14 cellular contexts compared by ENCODE assay signal in genomic region chr12:109523071-109523470, GRCh38. TPM values are rescaled to one million over a fixed set of nuclear protein-coding genes. Genes with fewer than 3 reads are reported as not detected.
DNase-seq lines count a peak whose midpoint lies in the region; ATAC-seq and TF ChIP-seq lines count a peak whose summit lies in the region.
"Had no signal": no experiment of that assay in that cellular context is flagged by ENCODE, and none has a peak within 500 bp of the region (broad histone marks: within the 10 kb centered on the region; RNA-seq: fewer than 3 reads in every experiment).

No MANE protein-coding gene starts in this region.

- peaks cover 7% of the 10 kb centered on the region for H3K36me3 Mint-ChIP-seq in activated CD8-positive, alpha-beta memory T cell treated with anti-CD3 and anti-CD28 coated beads, Interleukin-2, amount 10 ng/mL, durations not matched to agents 7 days and 5 days

- H3K9ac ChIP-seq in SK-N-SH, result no peak overlapping the region

- TF ChIP-seq RAD21 in SK-N-SH (IDR thresholded peaks at IDR 0.05; ENCODE audit: low read length), result peak; percentile 37; the same call in 1 of the 2 replicates

- peaks cover 7% of the 10 kb centered on the region for H3F3A ChIP-seq in SK-N-SH (replicated peaks; ENCODE audit: insufficient read depth)

- H4K20me1 ChIP-seq in SK-N-SH (ENCODE audit: insufficient read depth), result no peaks in the 10 kb centered on the region
- H4K20me1 ChIP-seq: BLaER1 had no signal

- no peak overlapping the region for H3K27ac Mint-ChIP-seq in activated CD8-positive, alpha-beta memory T cell treated with anti-CD3 and anti-CD28 coated beads, Interleukin-2, amount 10 ng/mL, durations not matched to agents 7 days and 5 days

- H3K36me3 ChIP-seq in SK-N-SH (replicated peaks in 1 of 2; ENCODE audit: control insufficient read depth in 1 of 2, insufficient read depth in 2 of 2, low read length in 1 of 2) (peaks cover 2 to 84% of the 10 kb centered on the region in 2 experiments), heart left ventricle (peaks cover 4 to 98% (median 78%) of the 10 kb centered on the region in 9 donors), psoas muscle (ENCODE audit: insufficient read depth in 1 of 2, low read depth in 1 of 2) (peaks cover 0 to 98% of the 10 kb centered on the region in 2 donors)

- DNase-seq in NCI-H1105 (lab: John Stamatoyannopoulos, UW), result peak; percentile 47
- DNase-seq in SK-N-SH, result peak; percentile 82
- peak; percentile 70 to 92 (median 84) for DNase-seq in heart left ventricle
- peak in 1 of 2 donors; percentile 28 for DNase-seq in psoas muscle
- no peak for DNase-seq in inferior parietal cortex (ENCODE audit: extremely low spot score)
- no peak for DNase-seq in activated CD8-positive, alpha-beta memory T cell treated with anti-CD3 and anti-CD28 coated beads, Interleukin-2, amount 10 ng/mL, durations not matched to agents 7 days and 5 days
- DNase-seq: body of pancreas; effector memory CD4-positive, alpha-beta T cell; tibial artery had no signal

- H3K4me1 ChIP-seq in SK-N-SH (ENCODE audit: control insufficient read depth in 1 of 2, insufficient read depth in 2 of 2, low read depth in 1 of 2, low read length in 1 of 2) (peaks cover 14 to 78% of the 10 kb centered on the region in 2 experiments; a peak in 3 of 4 replicates), heart left ventricle (peaks cover 12 to 48% (median 23%) of the 10 kb centered on the region in 12 donors), psoas muscle (peaks cover 5% of the 10 kb centered on the region)
- H3K4me1 ChIP-seq: body of pancreas, tibial artery had no signal

- TF ChIP-seq EP300 in SK-N-SH (IDR thresholded peaks at IDR 0.05; ENCODE audit: borderline replicate concordance in 1 of 2, low read depth in 1 of 2, low read length in 1 of 2), result peak in 1 of 2 experiments; percentile 83; a peak in 2 of 4 replicates

- intact Hi-C loops in heart left ventricle (cut with DNase I) (loop anchor here in 4 of 10 donors (2.0 to 10.0 kb wide), 5 partner anchors 49 to 578 kb away; partner anchors contain the start of genes MMAB (in 1 of the 4) and MVK (in 1 of the 4)), psoas muscle (cut with DNase I) (loop anchor here in 1 of 2 donors (5.0 kb wide), 1 partner anchor 74 kb away; no protein-coding TSS in a partner anchor)

- H3K4me3 ChIP-seq in SK-N-SH (ENCODE audit: low read depth in 2 of 2, low read length in 1 of 2) (no peak overlapping the region), heart left ventricle (no peak overlapping the region), psoas muscle (no peak overlapping the region)
- H3K4me3 ChIP-seq: BLaER1, body of pancreas, GM12878, SJSA1, tibial artery had no signal

- H3K27me3 ChIP-seq in SK-N-SH (ENCODE audit: insufficient read depth) (no peaks in the 10 kb centered on the region), heart left ventricle (no peaks in the 10 kb centered on the region), psoas muscle (ENCODE audit: insufficient read depth in 3 of 3, low read length in 2 of 3) (no peaks in the 10 kb centered on the region)
- H3K27me3 ChIP-seq: BLaER1, body of pancreas, SJSA1, tibial artery had no signal

- no peaks in the 10 kb centered on the region for H3K9me3 Mint-ChIP-seq in activated CD8-positive, alpha-beta memory T cell treated with anti-CD3 and anti-CD28 coated beads, Interleukin-2, amount 10 ng/mL, durations not matched to agents 7 days and 5 days (ENCODE audit: low read depth)

- no peak for TF ChIP-seq POLR2A in heart left ventricle (IDR thresholded peaks at IDR 0.05)

- peak overlapping the region in 1 of 2 experiments; percentile 96; a peak in 2 of 4 replicates for H3K27ac ChIP-seq in SK-N-SH (ENCODE audit: low read depth in 2 of 2, low read length in 1 of 2)
- peak overlapping the region in 8 of 12 donors; percentile 1 to 77 (median 47) for H3K27ac ChIP-seq in heart left ventricle
- H3K27ac ChIP-seq in psoas muscle, result no peak overlapping the region
- H3K27ac ChIP-seq: BLaER1, body of pancreas, SJSA1, tibial artery had no signal

- no peaks in the 10 kb centered on the region for H3K27me3 Mint-ChIP-seq in activated CD8-positive, alpha-beta memory T cell treated with anti-CD3 and anti-CD28 coated beads, Interleukin-2, amount 10 ng/mL, durations not matched to agents 7 days and 5 days

- no peak for TF ChIP-seq CTCF in SK-N-SH (IDR thresholded peaks at IDR 0.05)
- TF ChIP-seq CTCF in heart left ventricle (IDR thresholded peaks at IDR 0.05), result no peak
- TF ChIP-seq CTCF in psoas muscle (IDR thresholded peaks at IDR 0.05), result no peak

- no peak overlapping the region for H2AFZ ChIP-seq in SK-N-SH (ENCODE audit: low read depth)

- H3K4me2 ChIP-seq in SK-N-SH, result no peak overlapping the region
- H3K4me2 ChIP-seq: BLaER1 had no signal

- H3K4me1 Mint-ChIP-seq in activated CD8-positive, alpha-beta memory T cell treated with anti-CD3 and anti-CD28 coated beads, Interleukin-2, amount 10 ng/mL, durations not matched to agents 7 days and 5 days, result peaks cover 2% of the 10 kb centered on the region

- no peaks in the 10 kb centered on the region for H3K9me2 ChIP-seq in SK-N-SH

- H3K79me2 ChIP-seq in SK-N-SH (ENCODE audit: insufficient read depth), result no peaks in the 10 kb centered on the region

- ATAC-seq in heart left ventricle (peak; percentile 85 to 93 (median 90)), psoas muscle (peak in 3 of 4 donors; percentile 20 to 58 (median 45)), HG03097 (IDR thresholded peaks at IDR 0.05; ENCODE audit: low FRiP score, unreplicated experiment) (no peak), HG03108 (IDR thresholded peaks at IDR 0.05; ENCODE audit: unreplicated experiment) (no peak)
- ATAC-seq in activated CD8-positive, alpha-beta memory T cell treated with anti-CD3 and anti-CD28 coated beads, Interleukin-2, amount 10 ng/mL, durations not matched to agents 7 days and 5 days, result no peak
- ATAC-seq: body of pancreas, GM12878 had no signal

- H3K4me3 Mint-ChIP-seq in activated CD8-positive, alpha-beta memory T cell treated with anti-CD3 and anti-CD28 coated beads, Interleukin-2, amount 10 ng/mL, durations not matched to agents 7 days and 5 days, result no peak overlapping the region

- WGBS in SK-N-SH (ENCODE audit: low lambda C conversion rate), result 77% methylated on average over 10 of the region's 10 CpGs
- 47 to 73% (median 58%) methylated on average over 10 of the region's 10 CpGs for WGBS in heart left ventricle, 4 donors
- WGBS in psoas muscle, 3 donors, result 39 to 67% (median 45%) methylated on average over 10 of the region's 10 CpGs

- POLR2A ChIA-PET in SK-N-SH (lab: Yijun Ruan, JAX), result interaction anchor here (0.8 to 2.5 kb wide), 7 partner anchors 15 to 191 kb away, joined by 3 to 11 read pairs (median 4); partner anchors contain the start of genes FAM222A, MMAB and MVK

- CTCF ChIA-PET in SK-N-SH (lab: Yijun Ruan, JAX), result interaction anchor here (0.6 to 10.5 kb wide), 8 partner anchors 20 to 322 kb away, joined by 3 to 173 read pairs (median 4); no protein-coding TSS in a partner anchor
- CTCF ChIA-PET in activated CD8-positive, alpha-beta memory T cell treated with anti-CD3 and anti-CD28 coated beads, Interleukin-2, amount 10 ng/mL, durations not matched to agents 7 days and 5 days (lab: Charles Lee), result no interaction called here

- H3K9me3 ChIP-seq in SK-N-SH (no peaks in the 10 kb centered on the region), heart left ventricle (no peaks in the 10 kb centered on the region), psoas muscle (no peaks in the 10 kb centered on the region)
- H3K9me3 ChIP-seq: BLaER1, body of pancreas, SJSA1, tibial artery had no signal

TF ChIP-seq in SK-N-SH, 30 proteins besides CTCF, POLR2A, EP300 and RAD21 (continues in another document):
- TF ChIP-seq MXI1 (IDR thresholded peaks at IDR 0.05; ENCODE audit: low read depth, low read length) (peak; percentile 96), CHD2 (IDR thresholded peaks at IDR 0.05; ENCODE audit: low read length, partially characterized antibody) (peak; percentile 65), POLR2AphosphoS5 (IDR thresholded peaks at IDR 0.05; ENCODE audit: low read depth, low read length) (no peak)

RNA-seq across cellular contexts. Expression of gene UBE3B, which starts 45.6 kb away (rescaled TPM):
- polyA plus RNA-seq in SK-N-SH (2012; rRNA removed) (28.6 and 31.9 TPM in 2 replicates), heart left ventricle (10 to 100 TPM; 19.1 to 24.4 TPM), psoas muscle (10 to 100 TPM; 13.5 to 45.0 (median 14.4) TPM)
- polyA plus RNA-seq in SK-N-SH (2012; cell fraction: cytosol; rRNA removed), result 20.3 and 23.0 TPM in 2 replicates
- polyA plus RNA-seq in SK-N-SH (2012; cell fraction: nucleus; rRNA removed), result 60.4 and 65.8 TPM in 2 replicates
- total RNA-seq in heart left ventricle (10 to 100 TPM; 45.7 to 82.7 (median 53.8) TPM), psoas muscle (10 to 100 TPM; 41.7 to 50.8 (median 46.3) TPM)
- total RNA-seq in activated CD8-positive, alpha-beta memory T cell treated with anti-CD3 and anti-CD28 coated beads, Interleukin-2, amount 10 ng/mL, durations not matched to agents 7 days and 5 days, result 10 to 100 TPM; 36.6 to 39.0 TPM

RNA-seq across cellular contexts. Expression of gene KCTD10, which starts 46.0 kb away (rescaled TPM):
- polyA plus RNA-seq in SK-N-SH (2012; rRNA removed), result 66.9 and 92.9 TPM in 2 replicates
- polyA plus RNA-seq in SK-N-SH (2012; cell fraction: cytosol; rRNA removed), result 69.6 and 99.0 TPM in 2 replicates
- polyA plus RNA-seq in SK-N-SH (2012; cell fraction: nucleus; rRNA removed), result 93.8 and 122 TPM in 2 replicates
- 10 to 100 TPM; 20.8 to 52.3 (median 37.1) TPM for total RNA-seq in heart left ventricle
- 10 to 100 TPM in 1 of 2 donors, 1 to 10 TPM in 1; 9.5 to 47.6 TPM for polyA plus RNA-seq in heart left ventricle
- total RNA-seq in psoas muscle, result 10 to 100 TPM; 13.0 to 21.8 (median 17.9) TPM
- 10 to 100 TPM in 2 of 3 donors, 1 to 10 TPM in 1; 7.4 to 16.0 (median 11.6) TPM for polyA plus RNA-seq in psoas muscle
- total RNA-seq in activated CD8-positive, alpha-beta memory T cell treated with anti-CD3 and anti-CD28 coated beads, Interleukin-2, amount 10 ng/mL, durations not matched to agents 7 days and 5 days, result 10 to 100 TPM; 27.2 to 43.2 TPM

RNA-seq across cellular contexts. Expression of gene MMAB, which starts 50.2 kb away (rescaled TPM):
- polyA plus RNA-seq in SK-N-SH (2012; rRNA removed), result 14.8 and 15.9 TPM in 2 replicates
- polyA plus RNA-seq in SK-N-SH (2012; cell fraction: cytosol; rRNA removed), result 11.7 and 14.3 TPM in 2 replicates
- 18.6 and 20.3 TPM in 2 replicates for polyA plus RNA-seq in SK-N-SH (2012; cell fraction: nucleus; rRNA removed)
- 10 to 100 TPM; 29.5 to 43.3 (median 34.4) TPM for total RNA-seq in heart left ventricle
- 10 to 100 TPM; 38.1 to 43.4 TPM for polyA plus RNA-seq in heart left ventricle
- total RNA-seq in psoas muscle, result 10 to 100 TPM; 28.5 to 43.3 (median 38.1) TPM
- 10 to 100 TPM; 17.3 to 34.6 (median 24.7) TPM for polyA plus RNA-seq in psoas muscle
- 10 to 100 TPM; 35.4 to 40.9 TPM for total RNA-seq in activated CD8-positive, alpha-beta memory T cell treated with anti-CD3 and anti-CD28 coated beads, Interleukin-2, amount 10 ng/mL, durations not matched to agents 7 days and 5 days

RNA-seq across cellular contexts. Expression of gene MVK, which starts 50.5 kb away (rescaled TPM):
- polyA plus RNA-seq in SK-N-SH (2012; rRNA removed) (6.3 and 7.0 TPM in 2 replicates), heart left ventricle (10 to 100 TPM; 13.4 to 13.9 TPM), psoas muscle (10 to 100 TPM in 2 of 3 donors, 1 to 10 TPM in 1; 6.4 to 10.5 (median 10.2) TPM)
- polyA plus RNA-seq in SK-N-SH (2012; cell fraction: cytosol; rRNA removed), result 2.8 and 5.3 TPM in 2 replicates
- 9.3 and 10.3 TPM in 2 replicates for polyA plus RNA-seq in SK-N-SH (2012; cell fraction: nucleus; rRNA removed)
- total RNA-seq in heart left ventricle (10 to 100 TPM in 5 of 9 donors, 1 to 10 TPM in 4; 7.9 to 14.9 (median 10.1) TPM), psoas muscle (10 to 100 TPM in 1 of 4 donors, 1 to 10 TPM in 3; 7.5 to 11.4 (median 8.7) TPM)
- total RNA-seq in activated CD8-positive, alpha-beta memory T cell treated with anti-CD3 and anti-CD28 coated beads, Interleukin-2, amount 10 ng/mL, durations not matched to agents 7 days and 5 days, result 10 to 100 TPM; 21.7 to 27.4 TPM

Comparison
In these comparisons a context has a peak if more than half of its experiments do, and no peak if none do; other contexts are left out.
1. DNase-seq: peak in NCI-H1105 (single experiment), SK-N-SH (single experiment) and heart left ventricle (5 of 5); none in inferior parietal cortex (single experiment) and activated CD8-positive, alpha-beta memory T cell treated with anti-CD3 and anti-CD28 coated beads, Interleukin-2, amount 10 ng/mL, durations not matched to agents 7 days and 5 days (single experiment).
2. ATAC-seq: peak in heart left ventricle (4 of 4) and psoas muscle (3 of 4); none in HG03097 (single experiment), activated CD8-positive, alpha-beta memory T cell treated with anti-CD3 and anti-CD28 coated beads, Interleukin-2, amount 10 ng/mL, durations not matched to agents 7 days and 5 days (single experiment) and HG03108 (single experiment).